In the genomic region with DNA sequence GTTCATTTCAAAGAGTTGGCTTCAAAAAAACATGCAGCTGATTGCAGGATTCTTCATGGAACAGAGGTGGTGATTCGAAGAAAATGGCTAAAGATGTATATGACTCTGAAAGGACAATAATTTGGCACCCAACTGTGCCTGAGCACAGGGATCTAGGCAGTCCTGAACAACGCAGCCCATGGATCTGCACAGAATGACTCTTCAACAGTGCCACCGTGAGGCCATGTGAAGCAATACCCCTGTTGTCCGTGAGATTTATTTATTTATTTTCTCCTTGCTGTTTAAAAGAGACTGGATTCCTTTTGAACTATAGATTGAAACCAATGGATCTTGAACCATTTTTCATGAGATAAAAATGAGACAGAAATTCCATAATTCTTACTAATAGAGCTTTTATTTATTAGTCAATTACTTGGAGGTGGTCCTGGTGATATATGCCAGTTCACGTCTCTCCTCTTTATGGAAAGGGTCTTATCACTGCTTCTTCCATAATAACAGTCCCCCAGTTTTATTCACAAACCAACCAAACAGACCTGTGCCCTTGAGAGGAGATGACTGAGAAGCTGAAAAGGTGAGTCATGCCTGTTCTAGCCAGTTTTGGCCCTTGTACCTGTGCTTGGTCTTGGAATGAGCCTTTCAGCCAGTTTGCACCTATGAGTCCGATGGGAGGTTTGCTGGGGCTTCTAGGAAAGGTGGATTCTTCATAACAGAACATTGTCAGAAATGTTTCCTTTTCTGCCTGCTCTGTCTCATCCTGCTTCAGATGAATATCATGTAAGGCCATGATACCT, we compare ENCODE assay signal across 10 cellular contexts.
DNase-seq lines count a peak whose midpoint lies in the region; ATAC-seq, FAIRE-seq and TF ChIP-seq lines count a peak whose summit lies in the region.
"Had no signal": no experiment of that assay in that cellular context is flagged by ENCODE, and none has a peak within 500 bp of the region (broad histone marks: within the 10 kb centered on the region; RNA-seq: fewer than 3 reads in every experiment).

No MANE protein-coding gene starts in this region.

- no peak overlapping the region for H3K4me3 ChIP-seq in kidney (ENCODE audit: low read length in 2 of 2)
- no peak overlapping the region for H3K4me3 ChIP-seq in CD8-positive, alpha-beta memory T cell (ENCODE audit: low read length)

- POLR2A ChIA-PET in CD8-positive, alpha-beta memory T cell (lab: Charles Lee): no interaction called here

- no peak for ATAC-seq in HG02840 (IDR thresholded peaks at IDR 0.05; ENCODE audit: low FRiP score, unreplicated experiment)
- ATAC-seq: left colon had no signal

- no peaks in the 10 kb centered on the region for H4K20me1 ChIP-seq in H9 (ENCODE audit: control insufficient read depth, insufficient read depth, insufficient read length)

- TF ChIP-seq CTCF in H9 (conservative IDR thresholded peaks at IDR 0.05) (peak; percentile 82), kidney (IDR thresholded peaks at IDR 0.05; ENCODE audit: borderline replicate concordance, extremely low read depth, insufficient read depth) (no peak)

- H2AFZ ChIP-seq in H9 (ENCODE audit: low read length): no peak overlapping the region

- peaks cover 0 to 5% (median 4%) of the 10 kb centered on the region in 3 experiments; a peak in 5 of 7 replicates for H3K36me3 Mint-ChIP-seq in H9 (ENCODE audit: insufficient read depth in 1 of 3, low read depth in 3 of 3)
- peaks cover 0 to 5% (median 0%) of the 10 kb centered on the region in 3 donors for H3K36me3 Mint-ChIP-seq in CD8-positive, alpha-beta memory T cell

- H3K23me2 ChIP-seq in H9 (ENCODE audit: insufficient read length, low read depth, low read length, poor library complexity, severe bottlenecking): no peaks in the 10 kb centered on the region

- H4K5ac ChIP-seq in H9 (ENCODE audit: insufficient read length, low read depth, low read length): no peak overlapping the region

- DNase-seq in Caki2 (ENCODE audit: low read depth) (peak; percentile 5), H9 (peak; percentile 62), OCI-M1 (lab: John Stamatoyannopoulos, UW) (peak; percentile 61), iPS DF 4.7 (ENCODE audit: extremely low read depth, low spot score) (peak; percentile 60), caudate nucleus (lab: John Stamatoyannopoulos, UW) (no peak), kidney (no peak)
- DNase-seq in CD8-positive, alpha-beta memory T cell: no peak
- DNase-seq: left colon, NCI-H146 had no signal

- peaks cover 4 to 15% of the 10 kb centered on the region in 2 experiments; a peak in 4 of 5 replicates for H3K9me3 Mint-ChIP-seq in H9
- H3K9me3 Mint-ChIP-seq in CD8-positive, alpha-beta memory T cell: peaks cover 14 to 27% (median 21%) of the 10 kb centered on the region in 5 donors

- H3K79me1 ChIP-seq in H9 (ENCODE audit: insufficient read depth, low read depth, low read length, poor library complexity, severe bottlenecking): no peaks in the 10 kb centered on the region

- H3K56ac ChIP-seq in H9 (ENCODE audit: insufficient read length, low read depth, low read length): no peak overlapping the region

- in situ Hi-C loops in Caki2 (cut with HindIII; ENCODE audit: low pct_unique_long_range_greater_than_20kb, low sequenced_read_pairs): no loop called here

- H4K8ac ChIP-seq in H9 (replicated peaks; ENCODE audit: insufficient read length, low read depth, low read length): no peak overlapping the region

- peaks cover 7% of the 10 kb centered on the region for H3K27me3 Mint-ChIP-seq in H9 (ENCODE audit: low read depth)
- H3K27me3 Mint-ChIP-seq in CD8-positive, alpha-beta memory T cell: peaks cover 0 to 3% of the 10 kb centered on the region in 2 donors

- H2BK20ac ChIP-seq in H9 (ENCODE audit: low read depth, low read length, poor library complexity, severe bottlenecking): no peak overlapping the region

- no peaks in the 10 kb centered on the region for H3K79me2 ChIP-seq in H9 (ENCODE audit: insufficient read depth, low read length)

- no peak overlapping the region for H3T11ph ChIP-seq in H9 (ENCODE audit: low read length)

- H3K4me3 Mint-ChIP-seq in H9: no peak overlapping the region
- H3K4me3 Mint-ChIP-seq in CD8-positive, alpha-beta memory T cell: no peak overlapping the region

- no peak overlapping the region for H3K9ac ChIP-seq in H9 (ENCODE audit: extremely low read depth, insufficient read length, low read length)
- H3K9ac ChIP-seq in kidney (ENCODE audit: low read length in 2 of 2): no peak overlapping the region

- no peak overlapping the region for H3K4ac ChIP-seq in H9 (ENCODE audit: low read depth, low read length)

- no peaks in the 10 kb centered on the region; the same call in 1 of the 2 replicates for H3K27me3 ChIP-seq in H9 (ENCODE audit: insufficient read depth, low read length)
- no peaks in the 10 kb centered on the region for H3K27me3 ChIP-seq in CD8-positive, alpha-beta memory T cell (ENCODE audit: insufficient read depth, low read length, poor library complexity, severe bottlenecking)

- no peak overlapping the region for H2BK12ac ChIP-seq in H9 (ENCODE audit: insufficient read length, low read depth, low read length)

- H3K9me3 ChIP-seq in H9 (ENCODE audit: control insufficient read depth, low read depth, low read length) (no peaks in the 10 kb centered on the region), kidney (ENCODE audit: control insufficient read depth in 1 of 2, low read length in 2 of 2) (peaks cover 0 to 6% of the 10 kb centered on the region in 2 donors)
- H3K9me3 ChIP-seq in CD8-positive, alpha-beta memory T cell (ENCODE audit: low read length): no peaks in the 10 kb centered on the region

- no peak overlapping the region for H4K91ac ChIP-seq in H9 (ENCODE audit: insufficient read length, low read depth, low read length)

- H3K4me1 Mint-ChIP-seq in H9: no peaks in the 10 kb centered on the region; a peak in 1 of 4 replicates
- H3K4me1 Mint-ChIP-seq in CD8-positive, alpha-beta memory T cell: no peaks in the 10 kb centered on the region

- no peak overlapping the region for H3K23ac ChIP-seq in H9 (ENCODE audit: insufficient read length, low read depth, low read length)

- H3K18ac ChIP-seq in H9 (ENCODE audit: insufficient read length, low read depth, low read length): no peak overlapping the region

- no peak overlapping the region for H3K27ac Mint-ChIP-seq in H9
- no peak overlapping the region for H3K27ac Mint-ChIP-seq in CD8-positive, alpha-beta memory T cell

- no peak overlapping the region for H2BK120ac ChIP-seq in H9 (ENCODE audit: low read depth, low read length, poor library complexity, severe bottlenecking)

- H3K4me1 ChIP-seq in H9 (ENCODE audit: insufficient read depth, low read length) (no peaks in the 10 kb centered on the region), kidney (ENCODE audit: control insufficient read depth in 1 of 2, insufficient read depth in 1 of 2, low read depth in 1 of 2, low read length in 2 of 2) (no peaks in the 10 kb centered on the region)
- no peaks in the 10 kb centered on the region for H3K4me1 ChIP-seq in CD8-positive, alpha-beta memory T cell (ENCODE audit: insufficient read depth, low read length)

- no peak overlapping the region for H3K27ac ChIP-seq in H9 (ENCODE audit: insufficient read length, low read depth, low read length)
- no peak overlapping the region for H3K27ac ChIP-seq in caudate nucleus (ENCODE audit: low read depth, low read length)
- H3K27ac ChIP-seq in kidney (ENCODE audit: low read depth in 2 of 2, low read length in 2 of 2): no peak overlapping the region
- no peak overlapping the region for H3K27ac ChIP-seq in CD8-positive, alpha-beta memory T cell (ENCODE audit: low read depth, low read length)

- H2BK5ac ChIP-seq in H9 (ENCODE audit: insufficient read length, low read length): no peak overlapping the region

- no CpG with 5 or more reads among the region's 6 CpGs for WGBS in H9 (ENCODE audit: extremely low coverage, insufficient read length, low lambda C conversion rate)

- H2BK15ac ChIP-seq in H9 (ENCODE audit: low read depth, low read length): no peak overlapping the region

- no peak overlapping the region for H3K4me2 ChIP-seq in H9 (ENCODE audit: insufficient read depth, insufficient read length, low read length)

- H3K36me3 ChIP-seq in kidney (ENCODE audit: control insufficient read depth in 1 of 2, insufficient read depth in 2 of 2, low read length in 2 of 2): no peaks in the 10 kb centered on the region
- no peaks in the 10 kb centered on the region for H3K36me3 ChIP-seq in CD8-positive, alpha-beta memory T cell (ENCODE audit: insufficient read depth, low read length)

- FAIRE-seq in kidney (lab: Jason Lieb, UNC): no peak

- CTCF ChIA-PET in CD8-positive, alpha-beta memory T cell (lab: Charles Lee): no interaction called here

- no peak overlapping the region for H2AK5ac ChIP-seq in H9 (ENCODE audit: insufficient read length, low read length)

- intact Hi-C loops in kidney (cut with DNase I): no loop called here

- H3K14ac ChIP-seq in H9 (ENCODE audit: insufficient read depth, low read length): no peak overlapping the region

Comparison
In these comparisons a context has a peak if more than half of its experiments do, and no peak if none do; other contexts are left out.
1. DNase-seq: peak in Caki2 (single experiment), H9 (single experiment), OCI-M1 (single experiment) and iPS DF 4.7 (single experiment); none in caudate nucleus (0 of 61), kidney (single experiment) and CD8-positive, alpha-beta memory T cell (0 of 5).